8 cellular contexts compared by ENCODE assay signal in genomic region chr14:34714320-34715107, GRCh38. TPM values are rescaled to one million over a fixed set of nuclear protein-coding genes. Genes with fewer than 3 reads are reported as not detected.
DNase-seq lines count a peak whose midpoint lies in the region; ATAC-seq and TF ChIP-seq lines count a peak whose summit lies in the region.

Gene CFL2 (minus strand): TSS chr14:34714593. CDS start chr14:34714540, 53 bp downstream.

- WGBS in adipose tissue, 3 donors, result 0% methylated on average over 53 to 75 of the region's 75 CpGs
- 0 to 1% (median 0%) methylated on average over 19 to 75 of the region's 75 CpGs for WGBS in heart left ventricle, 4 donors
- WGBS in transverse colon (ENCODE audit: low coverage in 1 of 2), 2 donors, result 1% methylated on average over 30 of the region's 75 CpGs; no CpG with 5 or more reads in 1 of the 2 donors

- TF ChIP-seq CTCF in GM12864 (IDR thresholded peaks at IDR 0.05; ENCODE audit: low read depth, low read length, missing control alignments) (no peak), heart left ventricle (IDR thresholded peaks at IDR 0.05) (no peak), transverse colon (IDR thresholded peaks at IDR 0.05) (no peak)

- H3K4me3 ChIP-seq in GM12864 (ENCODE audit: low read depth, low read length), result peak within 1 kb of the TSS; percentile 95
- peak within 1 kb of the TSS; percentile 67 to 95 (median 88) for H3K4me3 ChIP-seq in heart left ventricle
- peak within 1 kb of the TSS; percentile 56 to 96 (median 84) for H3K4me3 ChIP-seq in transverse colon

- no peak for TF ChIP-seq EP300 in transverse colon (IDR thresholded peaks at IDR 0.05; ENCODE audit: low read depth)

- H3K27me3 ChIP-seq in heart left ventricle (no peaks in the 10 kb centered on the region), transverse colon (no peaks in the 10 kb centered on the region)

- H3K9me3 ChIP-seq in heart left ventricle, result no peaks in the 10 kb centered on the region
- H3K9me3 ChIP-seq in transverse colon, result no peaks in the 10 kb centered on the region

- peak; percentile 36 for DNase-seq in GM12864 (ENCODE audit: low read depth)
- peak; percentile 90 for DNase-seq in NCI-H1092 treated with DMSO at 0.1 percent for 48 hours (lab: John Stamatoyannopoulos, UW)
- peak; percentile 75 for DNase-seq in SW480 (ENCODE audit: low spot score)
- DNase-seq in heart left ventricle, result peak; percentile 89 to 93 (median 92)
- DNase-seq in posterior cingulate gyrus, result peak; percentile 86 to 99 (median 91)
- DNase-seq in transverse colon, result peak; percentile 82

- peak within 1 kb of the TSS; percentile 96 for H3K27ac ChIP-seq in adipose tissue (ENCODE audit: low read depth, low read length)
- peak within 1 kb of the TSS; percentile 93 to 100 (median 98) for H3K27ac ChIP-seq in heart left ventricle
- H3K27ac ChIP-seq in transverse colon, result peak within 1 kb of the TSS; percentile 94 to 98 (median 96)

- peaks cover 0 to 25% (median 8%) of the 10 kb centered on the region in 9 donors for H3K36me3 ChIP-seq in heart left ventricle
- H3K36me3 ChIP-seq in transverse colon, result no peaks in the 10 kb centered on the region

- ATAC-seq in HG02588 (IDR thresholded peaks at IDR 0.05; ENCODE audit: unreplicated experiment) (peak; percentile 86), heart left ventricle (peak; percentile 73 to 98 (median 91))

- TF ChIP-seq POLR2A in heart left ventricle (IDR thresholded peaks at IDR 0.05), result peak; percentile 48 to 81
- TF ChIP-seq POLR2A in transverse colon (IDR thresholded peaks at IDR 0.05), result peak; percentile 55

- in situ Hi-C loops in transverse colon (cut with MboI; ENCODE audit: low pct_ligation_motif_present in 1 of 4, low pct_unique_long_range_greater_than_20kb in 1 of 4, low sequenced_read_pairs in 3 of 4), result loop anchor here in 1 of 4 donors (25.0 kb wide), 1 partner anchor 698 kb away; the partner anchor contains the start of gene NFKBIA

- peaks cover 0 to 49% (median 23%) of the 10 kb centered on the region in 12 donors for H3K4me1 ChIP-seq in heart left ventricle
- peaks cover 6 to 37% (median 16%) of the 10 kb centered on the region in 4 donors for H3K4me1 ChIP-seq in transverse colon

- intact Hi-C loops in heart left ventricle (cut with DNase I), result loop anchor here in 3 of 10 donors (2.0 to 10.0 kb wide), 6 partner anchors 32 to 333 kb away; partner anchors contain the start of genes BAZ1A (in 1 of the 3), FAM177A1 (in 1 of the 3), SNX6 (in 1 of the 3) and SRP54 (in 1 of the 3)
- intact Hi-C loops in posterior cingulate gyrus (cut with DNase I), result loop anchor here (2.0 kb wide), 1 partner anchor 38 kb away; no protein-coding TSS in a partner anchor
- intact Hi-C loops in transverse colon (cut with DNase I; ENCODE audit: low total_unique reads), result no loop called here

RNA-seq across cellular contexts. Expression of gene CFL2, which starts in this region (rescaled TPM):
- 10 to 100 TPM in 2 of 3 donors, 1 to 10 TPM in 1; 6.9 to 68.4 (median 63.7) TPM for polyA plus RNA-seq in adipose tissue
- 1,000 to 10,000 TPM in 2 of 9 donors, 100 to 1,000 TPM in 7; 381 to 1,097 (median 604) TPM for total RNA-seq in heart left ventricle
- 100 to 1,000 TPM; 381 to 556 TPM for polyA plus RNA-seq in heart left ventricle
- total RNA-seq in transverse colon, result 100 to 1,000 TPM in 1 of 4 donors, 10 to 100 TPM in 3; 30.4 to 108 (median 44.9) TPM

Comparison
In these comparisons a context has a peak if more than half of its experiments do, and no peak if none do; other contexts are left out.
1. Peak in every context shown above with its lines: DNase-seq, ATAC-seq, H3K4me3 ChIP-seq and H3K27ac ChIP-seq.
2. RNA of gene CFL2 (polyA plus RNA-seq): 381 to 556 TPM in heart left ventricle; 6.9 to 68.4 TPM in adipose tissue; every median in the first group is over 4 times any median in the second.
3. DNase-seq: peak in every context shown above with its lines; median percentile 92 in heart left ventricle; 91 in posterior cingulate gyrus; 90 in NCI-H1092 treated with DMSO at 0.1 percent for 48 hours; 82 in transverse colon; 75 in SW480; 36 in GM12864.